Comparison of ENCODE assay signal across 15 cellular contexts in the genomic region with DNA sequence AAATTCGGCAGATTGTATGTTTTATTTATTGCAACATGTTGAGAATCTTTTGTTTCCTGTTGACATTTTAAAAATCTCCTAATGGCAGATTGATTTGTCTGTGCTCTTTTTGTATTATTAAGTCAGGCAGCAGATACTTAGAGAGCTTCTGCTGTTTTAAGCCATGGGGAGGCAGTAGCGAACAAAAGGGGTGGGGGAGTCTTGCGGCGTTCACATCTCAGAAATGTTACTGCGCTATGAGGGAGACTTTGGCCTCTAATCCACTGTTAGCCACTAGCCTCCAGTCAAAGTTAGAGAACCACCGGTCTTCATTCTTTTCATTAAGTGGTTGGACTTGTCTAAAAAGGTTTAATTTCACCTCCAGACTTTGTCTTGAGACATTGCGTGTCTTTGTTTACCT.
DNase-seq lines count a peak whose midpoint lies in the region; ATAC-seq, FAIRE-seq and TF ChIP-seq lines count a peak whose summit lies in the region.
"Had no signal": no experiment of that assay in that cellular context is flagged by ENCODE, and none has a peak within 500 bp of the region (broad histone marks: within the 10 kb centered on the region; RNA-seq: fewer than 3 reads in every experiment).

No MANE protein-coding gene starts in this region.

- dilution Hi-C loops in IMR-90 (cut with HindIII; ENCODE audit: low sequenced_read_pairs, unreplicated experiment) = no loop called here

- H3K79me1 ChIP-seq in IMR-90 (ENCODE audit: low read depth in 1 of 2, low read length in 2 of 2) (peaks cover 36 to 73% of the 10 kb centered on the region in 2 experiments), mesenchymal stem cell (replicated peaks; ENCODE audit: low read length, poor library complexity, severe bottlenecking) (peaks cover 5% of the 10 kb centered on the region)

- H2BK15ac ChIP-seq in IMR-90 (ENCODE audit: low read depth, low read length) (no peak overlapping the region), mesenchymal stem cell (ENCODE audit: low read depth, poor library complexity, severe bottlenecking) (no peak overlapping the region)

- no peak overlapping the region for H3K4ac ChIP-seq in IMR-90 (ENCODE audit: low read depth, low read length)
- H3K4ac ChIP-seq in mesenchymal stem cell (ENCODE audit: low read depth in 1 of 2, low read length in 2 of 2) = no peak overlapping the region

- no peak for ATAC-seq in IMR-90 (ENCODE audit: low read depth)
- ATAC-seq in GM18498 (IDR thresholded peaks at IDR 0.05; ENCODE audit: unreplicated experiment) = no peak
- no peak for ATAC-seq in HG03095 (IDR thresholded peaks at IDR 0.05; ENCODE audit: unreplicated experiment)
- ATAC-seq: left lobe of liver, right cardiac atrium had no signal

- H2AFZ ChIP-seq in IMR-90 (replicated peaks; ENCODE audit: low read length, poor library complexity) (no peak overlapping the region), astrocyte (ENCODE audit: low read depth, low read length) (no peak overlapping the region), mesenchymal stem cell (ENCODE audit: low read depth, low read length) (no peak overlapping the region)

- no peak overlapping the region for H4K5ac ChIP-seq in IMR-90 (ENCODE audit: low read depth, low read length)

- H3K23ac ChIP-seq in IMR-90 (ENCODE audit: low read depth, low read length) (no peak overlapping the region), mesenchymal stem cell (ENCODE audit: low read length in 2 of 2) (no peak overlapping the region)

- 0 out of 2 replicates have a peak, but pooled peaks have one; percentile 16 for TF ChIP-seq CTCF in BJ (IDR thresholded peaks at IDR 0.05; ENCODE audit: insufficient read depth, low read depth, low read length)
- TF ChIP-seq CTCF in IMR-90 (conservative IDR thresholded peaks at IDR 0.05; ENCODE audit: low read depth, low read length) = 0 out of 2 replicates have a peak, but pooled peaks have one; percentile 21
- TF ChIP-seq CTCF in astrocyte (IDR thresholded peaks at IDR 0.05; ENCODE audit: insufficient read depth, low read depth, low read length) = peak; percentile 30

- no peak overlapping the region for H3K4me3 ChIP-seq in BJ (ENCODE audit: low read depth, low read length)
- H3K4me3 ChIP-seq in IMR-90 (ENCODE audit: insufficient read depth, low read depth, low read length) = no peak overlapping the region
- H3K4me3 ChIP-seq in astrocyte (ENCODE audit: insufficient read depth, low read depth, low read length) = no peak overlapping the region
- H3K4me3 ChIP-seq in mesenchymal stem cell (ENCODE audit: insufficient read depth in 1 of 2, low read depth in 1 of 2, low read length in 2 of 2) = no peak overlapping the region
- H3K4me3 ChIP-seq: esophagus muscularis mucosa, HAP-1 had no signal

- H2BK12ac ChIP-seq in mesenchymal stem cell (ENCODE audit: low read length in 2 of 2) = no peak overlapping the region

- H3K9me3 ChIP-seq in IMR-90 (ENCODE audit: control insufficient read depth, insufficient read depth, low read length) (no peaks in the 10 kb centered on the region), astrocyte (ENCODE audit: insufficient read depth, low read depth, low read length) (no peaks in the 10 kb centered on the region), mesenchymal stem cell (ENCODE audit: control insufficient read depth, low read length) (no peaks in the 10 kb centered on the region)
- H3K9me3 ChIP-seq: esophagus muscularis mucosa, HAP-1 had no signal

- no peak for TF ChIP-seq RAD21 in IMR-90 (IDR thresholded peaks at IDR 0.05; ENCODE audit: low read length)

- H3K18ac ChIP-seq in IMR-90 (ENCODE audit: low read depth, low read length) = no peak overlapping the region
- H3K18ac ChIP-seq in mesenchymal stem cell (ENCODE audit: low read depth in 1 of 2, low read length in 2 of 2) = no peak overlapping the region

- H3K36me3 Mint-ChIP-seq in astrocyte (ENCODE audit: low read depth, unreplicated experiment) = no peaks in the 10 kb centered on the region

- H3K14ac ChIP-seq in IMR-90 (replicated peaks; ENCODE audit: low read depth, low read length) = no peak overlapping the region
- H3K14ac ChIP-seq in mesenchymal stem cell (ENCODE audit: low read length in 2 of 2) = no peak overlapping the region

- no peak overlapping the region for H3K4me3 Mint-ChIP-seq in astrocyte (ENCODE audit: unreplicated experiment)
- H3K4me3 Mint-ChIP-seq: activated CD4-positive, alpha-beta T cell treated with anti-CD3 and anti-CD28 coated beads, Interleukin-2, amount 10 ng/mL, durations not matched to agents 24 days and 14 days; activated naive CD8-positive, alpha-beta T cell treated with anti-CD3 and anti-CD28 coated beads, Interleukin-2, amount 10 ng/mL, durations not matched to agents 7 days and 5 days had no signal

- no peaks in the 10 kb centered on the region for H3K27me3 ChIP-seq in BJ (ENCODE audit: control insufficient read depth, insufficient read depth, low read length)
- no peaks in the 10 kb centered on the region for H3K27me3 ChIP-seq in IMR-90 (ENCODE audit: control insufficient read depth, insufficient read depth, low read length)
- H3K27me3 ChIP-seq in astrocyte (ENCODE audit: insufficient read depth, low read length) = no peaks in the 10 kb centered on the region
- H3K27me3 ChIP-seq in mesenchymal stem cell (ENCODE audit: control insufficient read depth in 1 of 2, insufficient read depth in 1 of 2, low read length in 2 of 2) = no peaks in the 10 kb centered on the region
- H3K27me3 ChIP-seq: esophagus muscularis mucosa had no signal

- peaks cover 100% of the 10 kb centered on the region for H3K79me2 ChIP-seq in astrocyte (ENCODE audit: insufficient read depth, low read length)

- H3K9me3 Mint-ChIP-seq in astrocyte (ENCODE audit: unreplicated experiment) = no peaks in the 10 kb centered on the region
- H3K9me3 Mint-ChIP-seq: activated CD4-positive, alpha-beta T cell treated with anti-CD3 and anti-CD28 coated beads, Interleukin-2, amount 10 ng/mL, durations not matched to agents 24 days and 14 days; activated naive CD8-positive, alpha-beta T cell treated with anti-CD3 and anti-CD28 coated beads, Interleukin-2, amount 10 ng/mL, durations not matched to agents 7 days and 5 days had no signal

- CTCF ChIA-PET in BJ (lab: Yijun Ruan, JAX) = interaction anchor here (1.2 kb wide), 1 partner anchor 14 kb away, joined by 3 read pairs; no protein-coding TSS in a partner anchor
- CTCF ChIA-PET in IMR-90 (lab: Yijun Ruan, JAX) = no interaction called here

- no peak overlapping the region for H3K56ac ChIP-seq in IMR-90 (ENCODE audit: extremely low read depth, insufficient read depth, low read length)

- H2AK5ac ChIP-seq in IMR-90 (ENCODE audit: low read depth, low read length) (peak overlapping the region; percentile 40; the same call in 1 of the 2 replicates), mesenchymal stem cell (ENCODE audit: low read length, severe bottlenecking) (no peak overlapping the region)

- no peak for FAIRE-seq in astrocyte (lab: Jason Lieb, UNC)

- no TSS peak for BruUV-seq in IMR-90 (replicated peaks; lab: Mats Ljungman, UMichigan)

- no peaks in the 10 kb centered on the region for H3K27me3 Mint-ChIP-seq in astrocyte (ENCODE audit: low read depth, unreplicated experiment)
- H3K27me3 Mint-ChIP-seq: activated CD4-positive, alpha-beta T cell treated with anti-CD3 and anti-CD28 coated beads, Interleukin-2, amount 10 ng/mL, durations not matched to agents 24 days and 14 days; activated naive CD8-positive, alpha-beta T cell treated with anti-CD3 and anti-CD28 coated beads, Interleukin-2, amount 10 ng/mL, durations not matched to agents 7 days and 5 days had no signal

- peaks cover 37% of the 10 kb centered on the region for H3K9me1 ChIP-seq in IMR-90 (ENCODE audit: insufficient read depth, low read length)

- no CpG with 5 or more reads among the region's 7 CpGs for whole genome bisulfite sequencing in IMR-90 (ENCODE audit: extremely low coverage in 2 of 2, insufficient read length in 1 of 2), 2 experiments
- 81% methylated on average over 7 of the region's 7 CpGs for WGBS in mesenchymal stem cell

- no peak overlapping the region for H2BK5ac ChIP-seq in IMR-90 (ENCODE audit: low read depth, low read length, poor library complexity, severe bottlenecking)
- H2BK5ac ChIP-seq in mesenchymal stem cell (ENCODE audit: low read depth, low read length, poor library complexity, severe bottlenecking) = no peak overlapping the region

- no peak overlapping the region for H2BK20ac ChIP-seq in IMR-90 (ENCODE audit: low read depth, low read length)

- peaks cover 61% of the 10 kb centered on the region for H3K4me1 Mint-ChIP-seq in astrocyte (ENCODE audit: low read depth, unreplicated experiment)

- no peak for TF ChIP-seq POLR2A in IMR-90 (IDR thresholded peaks at IDR 0.05; ENCODE audit: low read depth, low read length)

- no peak overlapping the region for H3K4me2 ChIP-seq in IMR-90 (ENCODE audit: low read depth, low read length)
- H3K4me2 ChIP-seq in astrocyte (ENCODE audit: low read length) = peak overlapping the region; percentile 57
- no peak overlapping the region for H3K4me2 ChIP-seq in mesenchymal stem cell (ENCODE audit: low read length, poor library complexity, severe bottlenecking)

- intact Hi-C loops in IMR-90 (cut with micrococcal nuclease) = loop anchor here (5.0 kb wide), 1 partner anchor 193 kb away; the partner anchor contains the start of gene VPS26C

- no peak overlapping the region for H3K9ac ChIP-seq in IMR-90 (ENCODE audit: low read depth, low read length)
- H3K9ac ChIP-seq in astrocyte (ENCODE audit: low read length) = no peak overlapping the region
- peak overlapping the region; percentile 58 for H3K9ac ChIP-seq in mesenchymal stem cell (ENCODE audit: low read length)

- peak overlapping the region; percentile 48 for H3K27ac Mint-ChIP-seq in astrocyte (ENCODE audit: unreplicated experiment)
- H3K27ac Mint-ChIP-seq: activated naive CD8-positive, alpha-beta T cell treated with anti-CD3 and anti-CD28 coated beads, Interleukin-2, amount 10 ng/mL, durations not matched to agents 7 days and 5 days had no signal

- H4K8ac ChIP-seq in IMR-90 (ENCODE audit: low read depth in 2 of 2, low read length in 2 of 2) = no peak overlapping the region
- no peak overlapping the region for H4K8ac ChIP-seq in mesenchymal stem cell (ENCODE audit: low read length)

- H3K36me3 ChIP-seq in BJ (ENCODE audit: control insufficient read depth, insufficient read depth, low read length) (no peaks in the 10 kb centered on the region), IMR-90 (ENCODE audit: control insufficient read depth, insufficient read depth, low read length) (no peaks in the 10 kb centered on the region), astrocyte (ENCODE audit: insufficient read depth, low read length) (no peaks in the 10 kb centered on the region), mesenchymal stem cell (ENCODE audit: control insufficient read depth in 1 of 2, insufficient read depth in 2 of 2, low read depth in 1 of 2, low read length in 2 of 2) (peaks cover 5 to 6% of the 10 kb centered on the region in 2 experiments)
- H3K36me3 ChIP-seq: esophagus muscularis mucosa, HAP-1 had no signal

- no peak overlapping the region for H4K91ac ChIP-seq in IMR-90 (ENCODE audit: insufficient read depth, low read depth, low read length)
- no peak overlapping the region for H4K91ac ChIP-seq in mesenchymal stem cell (ENCODE audit: low read length)

- H3K27ac ChIP-seq in IMR-90 (ENCODE audit: insufficient read depth, low read length) (no peak overlapping the region), astrocyte (ENCODE audit: low read depth, low read length) (no peak overlapping the region), mesenchymal stem cell (ENCODE audit: low read length, poor library complexity, severe bottlenecking) (no peak overlapping the region)
- H3K27ac ChIP-seq: esophagus muscularis mucosa, RWPE1 had no signal

- H4K20me1 ChIP-seq in IMR-90 (ENCODE audit: insufficient read depth, low read length) = peaks cover 87% of the 10 kb centered on the region
- H4K20me1 ChIP-seq in astrocyte (ENCODE audit: insufficient read depth, low read length) = peaks cover 90% of the 10 kb centered on the region

- in situ Hi-C loops in IMR-90 (cut with MboI; ENCODE audit: low sequenced_read_pairs) = loop anchor here (25.0 kb wide), 1 partner anchor 198 kb away; the partner anchor contains the start of gene VPS26C

- DNase-seq in BJ (ENCODE audit: low read depth) (no peak), IMR-90 (no peak), astrocyte (ENCODE audit: low read depth) (no peak), mesenchymal stem cell (no peak), EL (no peak)
- no peak for DNase-seq in NK-92 treated with Interleukin-12 subunit alpha and Interleukin-12 subunit beta, amount 100 ng/mL, for 24 hours (lab: John Stamatoyannopoulos, UW)
- DNase-seq: activated CD4-positive, alpha-beta T cell treated with anti-CD3 and anti-CD28 coated beads, Interleukin-2, amount 10 ng/mL, durations not matched to agents 24 days and 14 days; activated naive CD8-positive, alpha-beta T cell treated with anti-CD3 and anti-CD28 coated beads, Interleukin-2, amount 10 ng/mL, durations not matched to agents 7 days and 5 days; right cardiac atrium had no signal

- H2BK120ac ChIP-seq in IMR-90 (ENCODE audit: low read depth, low read length) (no peak overlapping the region), mesenchymal stem cell (ENCODE audit: low read depth, low read length) (no peak overlapping the region)

- POLR2A ChIA-PET in BJ (lab: Charles Lee) = no interaction called here
- POLR2A ChIA-PET in IMR-90 (lab: Charles Lee; ENCODE audit: unreplicated experiment) = no interaction called here

- no peak overlapping the region for H2AK9ac ChIP-seq in IMR-90 (replicated peaks; ENCODE audit: low read depth, low read length, poor library complexity)

- H3K4me1 ChIP-seq in IMR-90 (ENCODE audit: control insufficient read depth, insufficient read depth, low read length) (peaks cover 25% of the 10 kb centered on the region), astrocyte (ENCODE audit: insufficient read depth, low read length) (peaks cover 33% of the 10 kb centered on the region), mesenchymal stem cell (ENCODE audit: control insufficient read depth, insufficient read depth, low read depth, low read length) (peaks cover 10% of the 10 kb centered on the region)
